In the genomic region with DNA sequence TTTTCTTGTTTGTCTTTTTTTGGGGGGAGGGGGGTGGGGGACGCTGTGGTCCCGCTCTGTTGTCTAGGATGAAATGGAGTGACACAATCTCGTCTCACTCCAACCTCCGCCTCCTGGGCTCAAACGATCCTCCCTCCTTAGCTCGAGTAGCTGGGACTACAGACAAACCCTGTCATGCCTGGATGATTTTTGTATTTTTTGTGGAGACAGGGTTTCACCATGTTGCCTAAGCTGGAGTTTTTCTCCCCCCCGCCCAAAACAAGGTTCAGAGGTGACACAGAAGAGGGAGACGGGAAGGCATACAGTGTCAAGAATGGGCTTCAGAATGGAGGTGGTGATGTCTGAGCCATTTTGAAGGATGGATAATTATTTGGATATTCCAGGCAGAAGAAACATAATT, we compare ENCODE assay signal across 21 cellular contexts.
DNase-seq lines count a peak whose midpoint lies in the region; ATAC-seq and TF ChIP-seq lines count a peak whose summit lies in the region.
"Had no signal": no experiment of that assay in that cellular context is flagged by ENCODE, and none has a peak within 500 bp of the region (broad histone marks: within the 10 kb centered on the region; RNA-seq: fewer than 3 reads in every experiment).

No MANE protein-coding gene starts in this region.

- H2AFZ ChIP-seq in smooth muscle cell (ENCODE audit: low read depth), result no peak overlapping the region

- no peak for TF ChIP-seq CTCF in smooth muscle cell (IDR thresholded peaks at IDR 0.05; ENCODE audit: borderline replicate concordance, insufficient read depth, poor library complexity, severe bottlenecking)

- no peaks in the 10 kb centered on the region for H3K27me3 ChIP-seq in smooth muscle cell (ENCODE audit: low read depth)
- H3K27me3 ChIP-seq: body of pancreas, pancreas, Peyer's patch, right atrium auricular region had no signal

- H3K4me3 ChIP-seq in smooth muscle cell, result no peak overlapping the region
- H3K4me3 ChIP-seq: body of pancreas, pancreas, Peyer's patch, right atrium auricular region had no signal

- peaks cover 5% of the 10 kb centered on the region for H3K79me2 ChIP-seq in smooth muscle cell (ENCODE audit: low read depth)

- no peaks in the 10 kb centered on the region for H3K9me3 ChIP-seq in smooth muscle cell (replicated peaks; ENCODE audit: low read depth)
- H3K9me3 ChIP-seq: body of pancreas, pancreas, Peyer's patch, right atrium auricular region had no signal

- H3K4me2 ChIP-seq in smooth muscle cell, result no peak overlapping the region

- ATAC-seq in GM21717 (IDR thresholded peaks at IDR 0.05; ENCODE audit: unreplicated experiment), result no peak

- DNase-seq in NCI-H2171 treated with DMSO at 0.1 percent for 48 hours (lab: John Stamatoyannopoulos, UW), result peak; percentile 30
- DNase-seq in NCI-H2171 (lab: John Stamatoyannopoulos, UW), result no peak
- DNase-seq in NCI-H2107 (lab: John Stamatoyannopoulos, UW), result peak; percentile 42
- no peak for DNase-seq in smooth muscle cell (lab: John Stamatoyannopoulos, UW; ENCODE audit: unreplicated experiment)
- no peak for DNase-seq in C1 segment of cervical spinal cord (lab: John Stamatoyannopoulos, UW)
- no peak for DNase-seq in stimulated activated CD4-positive, alpha-beta T cell treated with anti-CD3 and anti-CD28 coated beads, Interleukin-12 subunit alpha, Interleukin-12 subunit beta, amount 100 ng/mL, for 4 hours
- DNase-seq: activated CD4-positive, alpha-beta T cell treated with anti-CD3 and anti-CD28 coated beads, Interleukin-2, amount 10 ng/mL, durations not matched to agents 7 days and 5 days; activated T-cell treated with anti-CD3 and anti-CD28 coated beads, Interleukin-2, amount 50 U/mL, for 48 hours; effector CD4-positive, alpha-beta T cell; NCI-H1048; NCI-H187 treated with DMSO at 0.1 percent for 48 hours; NCI-H524 treated with DMSO at 0.1 percent for 48 hours; Peyer's patch; SW 1271; T1000 had no signal

- H4K20me1 ChIP-seq in smooth muscle cell (ENCODE audit: low read depth), result no peaks in the 10 kb centered on the region

- H3K4me1 ChIP-seq in smooth muscle cell (ENCODE audit: low read depth), result no peaks in the 10 kb centered on the region
- H3K4me1 ChIP-seq: pancreas, Peyer's patch, right atrium auricular region had no signal

- no peak overlapping the region for H3K9ac ChIP-seq in smooth muscle cell (ENCODE audit: low read depth)

- H3K36me3 ChIP-seq in smooth muscle cell (ENCODE audit: low read depth), result no peaks in the 10 kb centered on the region
- H3K36me3 ChIP-seq: pancreas, right atrium auricular region had no signal

- WGBS in smooth muscle cell (ENCODE audit: low lambda C conversion rate), result 79% methylated on average over 8 of the region's 8 CpGs

- H3F3A ChIP-seq in smooth muscle cell (ENCODE audit: low read depth), result peaks cover 11% of the 10 kb centered on the region

- H3K27ac ChIP-seq in cingulate gyrus (ENCODE audit: low read depth, low read length), result peak overlapping the region; percentile 12
- H3K27ac ChIP-seq in smooth muscle cell (ENCODE audit: low read depth), result peak overlapping the region; percentile 48
- H3K27ac ChIP-seq: 22Rv1, body of pancreas, pancreas, Peyer's patch, right atrium auricular region had no signal

Comparison
In these comparisons a context has a peak if more than half of its experiments do, and no peak if none do; other contexts are left out.
1. DNase-seq: peak in NCI-H2171 treated with DMSO at 0.1 percent for 48 hours (single experiment) and NCI-H2107 (single experiment); none in NCI-H2171 (single experiment), smooth muscle cell (single experiment), C1 segment of cervical spinal cord (0 of 14) and stimulated activated CD4-positive, alpha-beta T cell treated with anti-CD3 and anti-CD28 coated beads, Interleukin-12 subunit alpha, Interleukin-12 subunit beta, amount 100 ng/mL, for 4 hours (single experiment).